ENCODE assay signal across 1 cellular context in the genomic region with DNA sequence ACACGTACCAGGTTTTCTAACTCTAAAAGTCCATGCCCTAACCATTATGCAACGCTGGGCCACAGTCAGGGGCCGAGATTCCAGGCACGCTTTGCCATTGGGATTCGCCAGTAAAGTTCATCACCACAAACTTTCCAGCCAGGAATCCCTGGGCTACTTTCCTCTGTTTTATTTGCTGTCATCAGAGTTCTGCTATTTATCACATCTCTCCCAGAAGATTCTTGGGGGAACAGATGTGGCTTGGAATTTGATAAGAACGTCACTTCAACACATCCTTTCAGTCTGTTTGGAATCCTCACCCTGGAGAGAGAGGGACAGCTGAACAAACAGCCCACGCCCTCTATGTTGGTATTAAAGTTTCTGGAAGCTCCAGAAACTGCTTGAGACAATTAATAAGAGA.
TF ChIP-seq lines count a peak whose summit lies in the region.

No MANE protein-coding gene starts in this region.

TF ChIP-seq in liver, 16 proteins besides CTCF, POLR2A, EP300 and RAD21 (continued from another document):
- TF ChIP-seq REST (IDR thresholded peaks at IDR 0.05): peak; percentile 15
